16 cellular contexts compared by ENCODE assay signal in genomic region chrX:150896632-150897031, GRCh38. TPM values are rescaled to one million over a fixed set of nuclear protein-coding genes. Genes with fewer than 3 reads are reported as not detected.
DNase-seq lines count a peak whose midpoint lies in the region; ATAC-seq and TF ChIP-seq lines count a peak whose summit lies in the region.
"Had no signal": no experiment of that assay in that cellular context is flagged by ENCODE, and none has a peak within 500 bp of the region (broad histone marks: within the 10 kb centered on the region; RNA-seq: fewer than 3 reads in every experiment).

No MANE protein-coding gene starts in this region.

- peaks cover 23% of the 10 kb centered on the region for H3K79me2 ChIP-seq in DND-41 (ENCODE audit: insufficient read depth, low read length)

- peaks cover 10% of the 10 kb centered on the region for H3K27me3 Mint-ChIP-seq in T-helper 1 cell treated with Interleukin-12 subunit alpha and Interleukin-12 subunit beta and Interleukin-4 antibody, amounts not matched to agents 30 μg/mL and 1 μg/mL, for 36 hours (ENCODE audit: low read depth)
- H3K27me3 Mint-ChIP-seq in activated T-helper 1 cell treated with anti-CD3 and anti-CD28 coated beads, Interleukin-12 subunit alpha, Interleukin-12 subunit beta, Interleukin-2, Interleukin-4 antibody, amounts not matched to agents 30 ng/mL and 10 ng/mL and 1 ng/mL, durations not matched to agents 14 hours and 24 hours and 36 hours (ENCODE audit: insufficient read depth) = peaks cover 4% of the 10 kb centered on the region
- no peaks in the 10 kb centered on the region for H3K27me3 Mint-ChIP-seq in nephron (ENCODE audit: low read depth)
- peaks cover 5% of the 10 kb centered on the region for H3K27me3 Mint-ChIP-seq in activated T-cell treated with anti-CD3 and anti-CD28 coated beads, Interleukin-2, amount 50 U/mL, for 72 hours (ENCODE audit: low read depth)

- intact Hi-C loops in activated T-helper 1 cell treated with anti-CD3 and anti-CD28 coated beads, Interleukin-12 subunit alpha, Interleukin-12 subunit beta, Interleukin-2, Interleukin-4 antibody, amounts not matched to agents 30 ng/mL and 10 ng/mL and 1 ng/mL, durations not matched to agents 14 hours and 24 hours and 36 hours (cut with micrococcal nuclease) = loop anchor here (5.0 to 10.0 kb wide), 3 partner anchors 186 to 1264 kb away; partner anchors contain the start of genes EOLA2 and TMEM185A

- no peaks in the 10 kb centered on the region for H3K9me3 Mint-ChIP-seq in T-helper 1 cell treated with Interleukin-12 subunit alpha and Interleukin-12 subunit beta and Interleukin-4 antibody, amounts not matched to agents 30 μg/mL and 1 μg/mL, for 36 hours
- H3K9me3 Mint-ChIP-seq in activated T-helper 1 cell treated with anti-CD3 and anti-CD28 coated beads, Interleukin-12 subunit alpha, Interleukin-12 subunit beta, Interleukin-2, Interleukin-4 antibody, amounts not matched to agents 30 ng/mL and 10 ng/mL and 1 ng/mL, durations not matched to agents 14 hours and 24 hours and 36 hours = no peaks in the 10 kb centered on the region
- no peaks in the 10 kb centered on the region for H3K9me3 Mint-ChIP-seq in nephron
- H3K9me3 Mint-ChIP-seq in activated T-cell treated with anti-CD3 and anti-CD28 coated beads, Interleukin-2, amount 50 U/mL, for 72 hours = no peaks in the 10 kb centered on the region

- H3K4me2 ChIP-seq in DND-41 (ENCODE audit: insufficient read depth, low read length) = peak overlapping the region; percentile 72; the same call in 1 of the 2 replicates

- TF ChIP-seq CTCF in DND-41 (IDR thresholded peaks at IDR 0.05; ENCODE audit: borderline replicate concordance, extremely low read depth, low read length, poor library complexity, severe bottlenecking) (no peak), nephron (IDR thresholded peaks at IDR 0.05; ENCODE audit: unreplicated experiment in 3 of 3) (no peak)

- no peak overlapping the region for H2AFZ ChIP-seq in DND-41 (ENCODE audit: low read depth, low read length)

- no peak overlapping the region for H3K27ac Mint-ChIP-seq in T-helper 1 cell treated with Interleukin-12 subunit alpha and Interleukin-12 subunit beta and Interleukin-4 antibody, amounts not matched to agents 30 μg/mL and 1 μg/mL, for 36 hours
- H3K27ac Mint-ChIP-seq in activated T-helper 1 cell treated with anti-CD3 and anti-CD28 coated beads, Interleukin-12 subunit alpha, Interleukin-12 subunit beta, Interleukin-2, Interleukin-4 antibody, amounts not matched to agents 30 ng/mL and 10 ng/mL and 1 ng/mL, durations not matched to agents 14 hours and 24 hours and 36 hours = no peak overlapping the region
- no peak overlapping the region for H3K27ac Mint-ChIP-seq in nephron
- H3K27ac Mint-ChIP-seq in activated T-cell treated with anti-CD3 and anti-CD28 coated beads, Interleukin-2, amount 50 U/mL, for 72 hours = no peak overlapping the region

- peak overlapping the region; percentile 14 for H3K4me3 Mint-ChIP-seq in T-helper 1 cell treated with Interleukin-12 subunit alpha and Interleukin-12 subunit beta and Interleukin-4 antibody, amounts not matched to agents 30 μg/mL and 1 μg/mL, for 36 hours
- peak overlapping the region; percentile 41 for H3K4me3 Mint-ChIP-seq in activated T-helper 1 cell treated with anti-CD3 and anti-CD28 coated beads, Interleukin-12 subunit alpha, Interleukin-12 subunit beta, Interleukin-2, Interleukin-4 antibody, amounts not matched to agents 30 ng/mL and 10 ng/mL and 1 ng/mL, durations not matched to agents 14 hours and 24 hours and 36 hours
- peak overlapping the region in 2 of 3 experiments; percentile 22 to 39 for H3K4me3 Mint-ChIP-seq in nephron
- no peak overlapping the region for H3K4me3 Mint-ChIP-seq in activated T-cell treated with anti-CD3 and anti-CD28 coated beads, Interleukin-2, amount 50 U/mL, for 72 hours

- no peak for ATAC-seq in DND-41 (ENCODE audit: insufficient read depth, low read depth)
- ATAC-seq in activated T-cell treated with anti-CD3 and anti-CD28 coated beads, Interleukin-2, amount 50 U/mL, for 72 hours (replicated peaks in 1 of 2) = no peak

- peaks cover 26% of the 10 kb centered on the region for H3K4me1 ChIP-seq in DND-41 (ENCODE audit: insufficient read depth, low read length)
- H3K4me1 ChIP-seq: SJCRH30 had no signal

- no peaks in the 10 kb centered on the region for H3K9me3 ChIP-seq in DND-41 (ENCODE audit: insufficient read depth, low read length, severe bottlenecking)
- H3K9me3 ChIP-seq: BLaER1, SJCRH30 had no signal

- no peak overlapping the region for H3K9ac ChIP-seq in DND-41 (ENCODE audit: low read depth, low read length)
- H3K9ac ChIP-seq: BLaER1 had no signal

- H3K4me1 Mint-ChIP-seq in T-helper 1 cell treated with Interleukin-12 subunit alpha and Interleukin-12 subunit beta and Interleukin-4 antibody, amounts not matched to agents 30 μg/mL and 1 μg/mL, for 36 hours (ENCODE audit: low read depth) = peaks cover 10% of the 10 kb centered on the region
- H3K4me1 Mint-ChIP-seq in activated T-helper 1 cell treated with anti-CD3 and anti-CD28 coated beads, Interleukin-12 subunit alpha, Interleukin-12 subunit beta, Interleukin-2, Interleukin-4 antibody, amounts not matched to agents 30 ng/mL and 10 ng/mL and 1 ng/mL, durations not matched to agents 14 hours and 24 hours and 36 hours (ENCODE audit: low read depth) = peaks cover 13% of the 10 kb centered on the region
- H3K4me1 Mint-ChIP-seq in nephron = peaks cover 8% of the 10 kb centered on the region
- H3K4me1 Mint-ChIP-seq in activated T-cell treated with anti-CD3 and anti-CD28 coated beads, Interleukin-2, amount 50 U/mL, for 72 hours (ENCODE audit: low read depth) = peaks cover 8% of the 10 kb centered on the region

- no peak overlapping the region for H3K4me3 ChIP-seq in DND-41 (ENCODE audit: low read depth in 1 of 2, low read length in 2 of 2)
- H3K4me3 ChIP-seq: BLaER1 had no signal

- no peak overlapping the region for H3K27ac ChIP-seq in DND-41 (ENCODE audit: low read length)
- H3K27ac ChIP-seq: 22Rv1, BLaER1, SJCRH30 had no signal

- H4K20me1 ChIP-seq in DND-41 (ENCODE audit: insufficient read depth, low read length) = 0 out of 2 replicates have a peak, but pooled peaks cover 8% of the 10 kb centered on the region

- H3K27me3 ChIP-seq in DND-41 (ENCODE audit: insufficient read depth, low read length, poor library complexity) = peaks cover 3% of the 10 kb centered on the region
- H3K27me3 ChIP-seq: BLaER1, SJCRH30 had no signal

- H3K36me3 Mint-ChIP-seq in T-helper 1 cell treated with Interleukin-12 subunit alpha and Interleukin-12 subunit beta and Interleukin-4 antibody, amounts not matched to agents 30 μg/mL and 1 μg/mL, for 36 hours (ENCODE audit: low read depth) = no peaks in the 10 kb centered on the region
- no peaks in the 10 kb centered on the region for H3K36me3 Mint-ChIP-seq in activated T-helper 1 cell treated with anti-CD3 and anti-CD28 coated beads, Interleukin-12 subunit alpha, Interleukin-12 subunit beta, Interleukin-2, Interleukin-4 antibody, amounts not matched to agents 30 ng/mL and 10 ng/mL and 1 ng/mL, durations not matched to agents 14 hours and 24 hours and 36 hours (ENCODE audit: low read depth)
- peaks cover 6% of the 10 kb centered on the region for H3K36me3 Mint-ChIP-seq in nephron (ENCODE audit: low read depth)
- H3K36me3 Mint-ChIP-seq in activated T-cell treated with anti-CD3 and anti-CD28 coated beads, Interleukin-2, amount 50 U/mL, for 72 hours (ENCODE audit: insufficient read depth in 2 of 2) = no peaks in the 10 kb centered on the region

- no peaks in the 10 kb centered on the region for H3K36me3 ChIP-seq in DND-41 (ENCODE audit: insufficient read depth, low read length)
- H3K36me3 ChIP-seq: BLaER1, SJCRH30 had no signal

- no peak for DNase-seq in T-helper 1 cell
- no peak for DNase-seq in DND-41
- DNase-seq in activated T-helper 1 cell treated with anti-CD3 and anti-CD28 coated beads, Interleukin-12 subunit alpha, Interleukin-12 subunit beta, Interleukin-2, Interleukin-4 antibody, amounts not matched to agents 30 ng/mL and 10 ng/mL and 1 ng/mL, durations not matched to agents 14 hours and 24 hours and 36 hours (ENCODE audit: low spot score) = no peak
- no peak for DNase-seq in activated T-cell treated with anti-CD3 and anti-CD28 coated beads, Interleukin-2, amount 50 U/mL, for 72 hours
- DNase-seq in NCI-H128 (lab: John Stamatoyannopoulos, UW; ENCODE audit: unreplicated experiment) = no peak
- DNase-seq in islet precursor cell = no peak
- DNase-seq: GOT3, NCI-H1417 treated with DMSO at 0.1 percent for 48 hours, NCI-H2029, NCI-H2171 treated with DMSO at 0.1 percent for 48 hours, RPMI8226, SJCRH30 had no signal

RNA-seq across cellular contexts. Expression of gene CD99L2, which starts 1.8 kb away (rescaled TPM):
- total RNA-seq in activated T-helper 1 cell treated with anti-CD3 and anti-CD28 coated beads, Interleukin-12 subunit alpha, Interleukin-12 subunit beta, Interleukin-2, Interleukin-4 antibody, amounts not matched to agents 30 ng/mL and 10 ng/mL and 1 ng/mL, durations not matched to agents 14 hours and 24 hours and 36 hours = 9.0 and 10.1 TPM in 2 replicates
- total RNA-seq in activated T-cell treated with anti-CD3 and anti-CD28 coated beads, Interleukin-2, amount 50 U/mL, for 72 hours = 10 to 100 TPM; 12.4 to 18.3 TPM

Comparison
In these comparisons a context has a peak if more than half of its experiments do, and no peak if none do; other contexts are left out.
1. H3K4me3 Mint-ChIP-seq: peak in T-helper 1 cell treated with Interleukin-12 subunit alpha and Interleukin-12 subunit beta and Interleukin-4 antibody, amounts not matched to agents 30 μg/mL and 1 μg/mL, for 36 hours (single experiment), activated T-helper 1 cell treated with anti-CD3 and anti-CD28 coated beads, Interleukin-12 subunit alpha, Interleukin-12 subunit beta, Interleukin-2, Interleukin-4 antibody, amounts not matched to agents 30 ng/mL and 10 ng/mL and 1 ng/mL, durations not matched to agents 14 hours and 24 hours and 36 hours (single experiment) and nephron (2 of 3); none in activated T-cell treated with anti-CD3 and anti-CD28 coated beads, Interleukin-2, amount 50 U/mL, for 72 hours (0 of 2).